ENCODE assay signal across 1 cellular context in the genomic region with DNA sequence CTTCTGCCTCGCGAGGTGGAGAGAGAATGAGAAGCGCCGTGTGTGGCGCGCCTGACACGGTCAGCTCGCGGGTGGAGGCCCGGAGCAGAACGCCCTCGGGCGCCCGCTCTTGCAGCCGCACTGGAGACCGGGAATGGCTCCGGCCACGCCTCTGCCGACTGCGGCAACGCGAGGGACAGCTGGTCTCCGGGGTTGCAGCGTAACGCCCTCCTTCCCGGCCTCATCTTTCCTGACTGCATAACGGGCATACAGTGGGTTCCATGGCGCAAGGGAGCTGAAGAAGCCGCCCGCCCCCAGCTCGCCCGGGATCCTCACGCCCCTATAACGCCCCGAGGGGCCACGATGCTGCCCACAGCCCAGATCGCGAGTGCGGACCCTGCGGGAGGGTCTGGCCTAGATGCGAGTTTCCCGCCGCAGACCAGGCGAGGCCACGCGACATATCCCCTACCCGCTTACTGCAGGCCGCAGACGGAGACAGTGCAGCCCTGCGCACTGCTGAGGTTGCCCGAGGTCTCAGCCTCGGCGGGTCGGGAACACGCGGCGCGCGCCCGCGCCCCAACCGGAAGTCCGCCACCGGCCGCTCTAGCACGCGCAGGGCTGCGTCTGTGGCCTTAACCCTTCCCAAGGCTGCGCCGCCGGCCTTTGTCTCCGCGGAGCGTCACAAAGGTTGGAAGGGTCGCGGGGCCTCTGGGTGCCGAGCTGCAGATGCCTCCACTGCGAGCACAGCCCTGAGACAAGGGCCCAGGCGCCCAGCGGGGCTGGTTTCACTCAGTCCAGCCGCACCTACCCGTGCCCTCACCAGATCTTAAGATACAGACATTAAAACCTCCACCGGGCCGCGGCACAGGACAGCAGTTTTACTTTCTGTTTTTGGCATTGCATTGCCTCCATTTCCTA.
TF ChIP-seq lines count a peak whose summit lies in the region.

No MANE protein-coding gene starts in this region.

TF ChIP-seq in K562, 482 proteins besides CTCF, POLR2A, EP300 and RAD21 (continued from another document and continues in another):
- TF ChIP-seq MEIS2 (IDR thresholded peaks at IDR 0.05; ENCODE audit: partially characterized antibody) (no peak), ADNP (tag; IDR thresholded peaks at IDR 0.05) (no peak), ZNF140 (CRISPR knock-in tag; IDR thresholded peaks at IDR 0.05) (no peak), SMARCA5 (IDR thresholded peaks at IDR 0.05) (peak; percentile 84; the same call in 1 of the 2 replicates), MCM2 (IDR thresholded peaks at IDR 0.05; ENCODE audit: low read depth) (no peak), ZNF507 (tag; conservative IDR thresholded peaks at IDR 0.05) (no peak), SMAD3 (CRISPR knock-in tag; conservative IDR thresholded peaks at IDR 0.05) (no peak), CHD2 (IDR thresholded peaks at IDR 0.05; ENCODE audit: low read depth, low read length) (0 out of 2 replicates have a peak, but pooled peaks have one; percentile 16), MEF2A (IDR thresholded peaks at IDR 0.05; ENCODE audit: control insufficient read depth, low read depth, low read length) (no peak), TEAD4 (IDR thresholded peaks at IDR 0.05; ENCODE audit: low read length) (no peak), TEAD4 (CRISPR knock-in tag; IDR thresholded peaks at IDR 0.05; ENCODE audit: borderline replicate concordance) (0 out of 2 replicates have a peak, but pooled peaks have one; percentile 83), NR2C1 (IDR thresholded peaks at IDR 0.05) (peak; percentile 53; the same call in 1 of the 2 replicates), NR2C1 (tag; IDR thresholded peaks at IDR 0.05) (peak; percentile 66), OTX1 (CRISPR knock-in tag; IDR thresholded peaks at IDR 0.05) (0 out of 2 replicates have a peak, but pooled peaks have one; percentile 66), ZKSCAN1 (IDR thresholded peaks at IDR 0.05; ENCODE audit: low read depth, low read length) (peak; percentile 13; the same call in 1 of the 2 replicates), HEY1 (CRISPR knock-in tag; IDR thresholded peaks at IDR 0.05; ENCODE audit: borderline replicate concordance) (no peak), GATAD2B (IDR thresholded peaks at IDR 0.05; ENCODE audit: borderline replicate concordance) (no peak; the same call in 1 of the 2 replicates), ZNF274 (IDR thresholded peaks at IDR 0.05; ENCODE audit: borderline replicate concordance, low read depth, low read length) (no peak), ZNF143 (CRISPR knock-in tag; IDR thresholded peaks at IDR 0.05) (no peak), ZNF146 (CRISPR knock-in tag; IDR thresholded peaks at IDR 0.05; ENCODE audit: unreplicated experiment) (no peak), NCOA6 (IDR thresholded peaks at IDR 0.05) (no peak), FOXA3 (CRISPR knock-in tag; conservative IDR thresholded peaks at IDR 0.05 in 1 of 2, IDR thresholded peaks at IDR 0.05 in 1 of 2) (0 out of 4 replicates have a peak, but pooled peaks of 1 of the 2 experiments have one; percentile 12), DNMT1 (IDR thresholded peaks at IDR 0.05) (0 out of 2 replicates have a peak, but pooled peaks have one; percentile 42), ZNF282 (CRISPR knock-in tag; IDR thresholded peaks at IDR 0.05) (no peak), MAFK (IDR thresholded peaks at IDR 0.05; ENCODE audit: low read length) (no peak), CREM (IDR thresholded peaks at IDR 0.05; ENCODE audit: low read depth) (peak; percentile 80), PRPF4 (IDR thresholded peaks at IDR 0.05; ENCODE audit: insufficient read depth, low read depth, low read length, poor library complexity, severe bottlenecking) (peak; percentile 45), EHMT2 (IDR thresholded peaks at IDR 0.05) (no peak), TARDBP (IDR thresholded peaks at IDR 0.05) (peak; percentile 2; the same call in 1 of the 2 replicates), MEF2D (tag; conservative IDR thresholded peaks at IDR 0.05; ENCODE audit: low read depth) (no peak), MECOM (CRISPR knock-in tag; IDR thresholded peaks at IDR 0.05) (no peak; the same call in 1 of the 2 replicates), EP400 (IDR thresholded peaks at IDR 0.05) (peak; percentile 95), BCL6 (CRISPR knock-in tag; IDR thresholded peaks at IDR 0.05) (no peak), STAG1 (CRISPR knock-in tag; IDR thresholded peaks at IDR 0.05; ENCODE audit: borderline replicate concordance) (no peak), ZSCAN29 (IDR thresholded peaks at IDR 0.05) (no peak), SMARCC2 (IDR thresholded peaks at IDR 0.05; ENCODE audit: low read depth) (peak; percentile 17; the same call in 1 of the 2 replicates), TEAD1 (CRISPR knock-in tag; IDR thresholded peaks at IDR 0.05) (peak in 1 of 2 experiments; percentile 75; a peak in 1 of 4 replicates), SIRT6 (IDR thresholded peaks at IDR 0.05; ENCODE audit: low read depth, low read length) (no peak), U2AF1 (optimal IDR thresholded peaks at IDR 0.05; ENCODE audit: low read depth, low read length) (peak; percentile 93), ZNF696 (CRISPR knock-in tag; conservative IDR thresholded peaks at IDR 0.05) (no peak), ZNF764 (CRISPR knock-in tag; IDR thresholded peaks at IDR 0.05; ENCODE audit: low read depth) (peak; percentile 19; the same call in 1 of the 2 replicates)
- TF ChIP-seq, protein P1, sequence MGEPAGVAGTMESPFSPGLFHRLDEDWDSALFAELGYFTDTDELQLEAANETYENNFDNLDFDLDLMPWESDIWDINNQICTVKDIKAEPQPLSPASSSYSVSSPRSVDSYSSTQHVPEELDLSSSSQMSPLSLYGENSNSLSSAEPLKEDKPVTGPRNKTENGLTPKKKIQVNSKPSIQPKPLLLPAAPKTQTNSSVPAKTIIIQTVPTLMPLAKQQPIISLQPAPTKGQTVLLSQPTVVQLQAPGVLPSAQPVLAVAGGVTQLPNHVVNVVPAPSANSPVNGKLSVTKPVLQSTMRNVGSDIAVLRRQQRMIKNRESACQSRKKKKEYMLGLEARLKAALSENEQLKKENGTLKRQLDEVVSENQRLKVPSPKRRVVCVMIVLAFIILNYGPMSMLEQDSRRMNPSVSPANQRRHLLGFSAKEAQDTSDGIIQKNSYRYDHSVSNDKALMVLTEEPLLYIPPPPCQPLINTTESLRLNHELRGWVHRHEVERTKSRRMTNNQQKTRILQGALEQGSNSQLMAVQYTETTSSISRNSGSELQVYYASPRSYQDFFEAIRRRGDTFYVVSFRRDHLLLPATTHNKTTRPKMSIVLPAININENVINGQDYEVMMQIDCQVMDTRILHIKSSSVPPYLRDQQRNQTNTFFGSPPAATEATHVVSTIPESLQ (CRISPR knock-in tag; IDR thresholded peaks at IDR 0.05): peak; percentile 91
- TF ChIP-seq, protein P2, sequence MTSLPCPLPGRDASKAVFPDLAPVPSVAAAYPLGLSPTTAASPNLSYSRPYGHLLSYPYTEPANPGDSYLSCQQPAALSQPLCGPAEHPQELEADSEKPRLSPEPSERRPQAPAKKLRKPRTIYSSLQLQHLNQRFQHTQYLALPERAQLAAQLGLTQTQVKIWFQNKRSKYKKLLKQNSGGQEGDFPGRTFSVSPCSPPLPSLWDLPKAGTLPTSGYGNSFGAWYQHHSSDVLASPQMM (CRISPR knock-in tag; IDR thresholded peaks at IDR 0.05): no peak
- TF ChIP-seq, protein P3, sequence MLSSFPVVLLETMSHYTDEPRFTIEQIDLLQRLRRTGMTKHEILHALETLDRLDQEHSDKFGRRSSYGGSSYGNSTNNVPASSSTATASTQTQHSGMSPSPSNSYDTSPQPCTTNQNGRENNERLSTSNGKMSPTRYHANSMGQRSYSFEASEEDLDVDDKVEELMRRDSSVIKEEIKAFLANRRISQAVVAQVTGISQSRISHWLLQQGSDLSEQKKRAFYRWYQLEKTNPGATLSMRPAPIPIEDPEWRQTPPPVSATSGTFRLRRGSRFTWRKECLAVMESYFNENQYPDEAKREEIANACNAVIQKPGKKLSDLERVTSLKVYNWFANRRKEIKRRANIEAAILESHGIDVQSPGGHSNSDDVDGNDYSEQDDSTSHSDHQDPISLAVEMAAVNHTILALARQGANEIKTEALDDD (IDR thresholded peaks at IDR 0.05): no peak
- TF ChIP-seq, protein P4, sequence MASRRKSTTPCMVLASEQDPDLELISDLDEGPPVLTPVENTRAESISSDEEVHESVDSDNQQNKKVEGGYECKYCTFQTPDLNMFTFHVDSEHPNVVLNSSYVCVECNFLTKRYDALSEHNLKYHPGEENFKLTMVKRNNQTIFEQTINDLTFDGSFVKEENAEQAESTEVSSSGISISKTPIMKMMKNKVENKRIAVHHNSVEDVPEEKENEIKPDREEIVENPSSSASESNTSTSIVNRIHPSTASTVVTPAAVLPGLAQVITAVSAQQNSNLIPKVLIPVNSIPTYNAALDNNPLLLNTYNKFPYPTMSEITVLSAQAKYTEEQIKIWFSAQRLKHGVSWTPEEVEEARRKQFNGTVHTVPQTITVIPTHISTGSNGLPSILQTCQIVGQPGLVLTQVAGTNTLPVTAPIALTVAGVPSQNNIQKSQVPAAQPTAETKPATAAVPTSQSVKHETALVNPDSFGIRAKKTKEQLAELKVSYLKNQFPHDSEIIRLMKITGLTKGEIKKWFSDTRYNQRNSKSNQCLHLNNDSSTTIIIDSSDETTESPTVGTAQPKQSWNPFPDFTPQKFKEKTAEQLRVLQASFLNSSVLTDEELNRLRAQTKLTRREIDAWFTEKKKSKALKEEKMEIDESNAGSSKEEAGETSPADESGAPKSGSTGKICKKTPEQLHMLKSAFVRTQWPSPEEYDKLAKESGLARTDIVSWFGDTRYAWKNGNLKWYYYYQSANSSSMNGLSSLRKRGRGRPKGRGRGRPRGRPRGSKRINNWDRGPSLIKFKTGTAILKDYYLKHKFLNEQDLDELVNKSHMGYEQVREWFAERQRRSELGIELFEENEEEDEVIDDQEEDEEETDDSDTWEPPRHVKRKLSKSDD (conservative IDR thresholded peaks at IDR 0.05; ENCODE audit: low read length): no peak
- TF ChIP-seq, protein P5, sequence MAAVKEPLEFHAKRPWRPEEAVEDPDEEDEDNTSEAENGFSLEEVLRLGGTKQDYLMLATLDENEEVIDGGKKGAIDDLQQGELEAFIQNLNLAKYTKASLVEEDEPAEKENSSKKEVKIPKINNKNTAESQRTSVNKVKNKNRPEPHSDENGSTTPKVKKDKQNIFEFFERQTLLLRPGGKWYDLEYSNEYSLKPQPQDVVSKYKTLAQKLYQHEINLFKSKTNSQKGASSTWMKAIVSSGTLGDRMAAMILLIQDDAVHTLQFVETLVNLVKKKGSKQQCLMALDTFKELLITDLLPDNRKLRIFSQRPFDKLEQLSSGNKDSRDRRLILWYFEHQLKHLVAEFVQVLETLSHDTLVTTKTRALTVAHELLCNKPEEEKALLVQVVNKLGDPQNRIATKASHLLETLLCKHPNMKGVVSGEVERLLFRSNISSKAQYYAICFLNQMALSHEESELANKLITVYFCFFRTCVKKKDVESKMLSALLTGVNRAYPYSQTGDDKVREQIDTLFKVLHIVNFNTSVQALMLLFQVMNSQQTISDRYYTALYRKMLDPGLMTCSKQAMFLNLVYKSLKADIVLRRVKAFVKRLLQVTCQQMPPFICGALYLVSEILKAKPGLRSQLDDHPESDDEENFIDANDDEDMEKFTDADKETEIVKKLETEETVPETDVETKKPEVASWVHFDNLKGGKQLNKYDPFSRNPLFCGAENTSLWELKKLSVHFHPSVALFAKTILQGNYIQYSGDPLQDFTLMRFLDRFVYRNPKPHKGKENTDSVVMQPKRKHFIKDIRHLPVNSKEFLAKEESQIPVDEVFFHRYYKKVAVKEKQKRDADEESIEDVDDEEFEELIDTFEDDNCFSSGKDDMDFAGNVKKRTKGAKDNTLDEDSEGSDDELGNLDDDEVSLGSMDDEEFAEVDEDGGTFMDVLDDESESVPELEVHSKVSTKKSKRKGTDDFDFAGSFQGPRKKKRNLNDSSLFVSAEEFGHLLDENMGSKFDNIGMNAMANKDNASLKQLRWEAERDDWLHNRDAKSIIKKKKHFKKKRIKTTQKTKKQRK (IDR thresholded peaks at IDR 0.05; ENCODE audit: borderline replicate concordance, low read depth, low read length): no peak
- TF ChIP-seq, protein P6, sequence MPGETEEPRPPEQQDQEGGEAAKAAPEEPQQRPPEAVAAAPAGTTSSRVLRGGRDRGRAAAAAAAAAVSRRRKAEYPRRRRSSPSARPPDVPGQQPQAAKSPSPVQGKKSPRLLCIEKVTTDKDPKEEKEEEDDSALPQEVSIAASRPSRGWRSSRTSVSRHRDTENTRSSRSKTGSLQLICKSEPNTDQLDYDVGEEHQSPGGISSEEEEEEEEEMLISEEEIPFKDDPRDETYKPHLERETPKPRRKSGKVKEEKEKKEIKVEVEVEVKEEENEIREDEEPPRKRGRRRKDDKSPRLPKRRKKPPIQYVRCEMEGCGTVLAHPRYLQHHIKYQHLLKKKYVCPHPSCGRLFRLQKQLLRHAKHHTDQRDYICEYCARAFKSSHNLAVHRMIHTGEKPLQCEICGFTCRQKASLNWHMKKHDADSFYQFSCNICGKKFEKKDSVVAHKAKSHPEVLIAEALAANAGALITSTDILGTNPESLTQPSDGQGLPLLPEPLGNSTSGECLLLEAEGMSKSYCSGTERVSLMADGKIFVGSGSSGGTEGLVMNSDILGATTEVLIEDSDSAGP (CRISPR knock-in tag; IDR thresholded peaks at IDR 0.05): peak; percentile 34; the same call in 1 of the 2 replicates
- TF ChIP-seq, protein P7, sequence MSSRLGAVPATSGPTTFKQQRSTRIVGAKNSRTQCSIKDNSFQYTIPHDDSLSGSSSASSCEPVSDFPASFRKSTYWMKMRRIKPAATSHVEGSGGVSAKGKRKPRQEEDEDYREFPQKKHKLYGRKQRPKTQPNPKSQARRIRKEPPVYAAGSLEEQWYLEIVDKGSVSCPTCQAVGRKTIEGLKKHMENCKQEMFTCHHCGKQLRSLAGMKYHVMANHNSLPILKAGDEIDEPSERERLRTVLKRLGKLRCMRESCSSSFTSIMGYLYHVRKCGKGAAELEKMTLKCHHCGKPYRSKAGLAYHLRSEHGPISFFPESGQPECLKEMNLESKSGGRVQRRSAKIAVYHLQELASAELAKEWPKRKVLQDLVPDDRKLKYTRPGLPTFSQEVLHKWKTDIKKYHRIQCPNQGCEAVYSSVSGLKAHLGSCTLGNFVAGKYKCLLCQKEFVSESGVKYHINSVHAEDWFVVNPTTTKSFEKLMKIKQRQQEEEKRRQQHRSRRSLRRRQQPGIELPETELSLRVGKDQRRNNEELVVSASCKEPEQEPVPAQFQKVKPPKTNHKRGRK (tag; IDR thresholded peaks at IDR 0.05): no peak
- TF ChIP-seq, protein P8, sequence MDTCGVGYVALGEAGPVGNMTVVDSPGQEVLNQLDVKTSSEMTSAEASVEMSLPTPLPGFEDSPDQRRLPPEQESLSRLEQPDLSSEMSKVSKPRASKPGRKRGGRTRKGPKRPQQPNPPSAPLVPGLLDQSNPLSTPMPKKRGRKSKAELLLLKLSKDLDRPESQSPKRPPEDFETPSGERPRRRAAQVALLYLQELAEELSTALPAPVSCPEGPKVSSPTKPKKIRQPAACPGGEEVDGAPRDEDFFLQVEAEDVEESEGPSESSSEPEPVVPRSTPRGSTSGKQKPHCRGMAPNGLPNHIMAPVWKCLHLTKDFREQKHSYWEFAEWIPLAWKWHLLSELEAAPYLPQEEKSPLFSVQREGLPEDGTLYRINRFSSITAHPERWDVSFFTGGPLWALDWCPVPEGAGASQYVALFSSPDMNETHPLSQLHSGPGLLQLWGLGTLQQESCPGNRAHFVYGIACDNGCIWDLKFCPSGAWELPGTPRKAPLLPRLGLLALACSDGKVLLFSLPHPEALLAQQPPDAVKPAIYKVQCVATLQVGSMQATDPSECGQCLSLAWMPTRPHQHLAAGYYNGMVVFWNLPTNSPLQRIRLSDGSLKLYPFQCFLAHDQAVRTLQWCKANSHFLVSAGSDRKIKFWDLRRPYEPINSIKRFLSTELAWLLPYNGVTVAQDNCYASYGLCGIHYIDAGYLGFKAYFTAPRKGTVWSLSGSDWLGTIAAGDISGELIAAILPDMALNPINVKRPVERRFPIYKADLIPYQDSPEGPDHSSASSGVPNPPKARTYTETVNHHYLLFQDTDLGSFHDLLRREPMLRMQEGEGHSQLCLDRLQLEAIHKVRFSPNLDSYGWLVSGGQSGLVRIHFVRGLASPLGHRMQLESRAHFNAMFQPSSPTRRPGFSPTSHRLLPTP (IDR thresholded peaks at IDR 0.05; ENCODE audit: borderline replicate concordance, extremely low read depth, insufficient read length): no peak
